20 cellular contexts compared by ENCODE assay signal in genomic region chr1:23807453-23807852, GRCh38. TPM values are rescaled to one million over a fixed set of nuclear protein-coding genes. Genes with fewer than 3 reads are reported as not detected.
A peak's percentile ranks its signal among the peaks of the same experiment; 100 is the strongest.
DNase-seq lines count a peak whose midpoint lies in the region; ATAC-seq and TF ChIP-seq lines count a peak whose summit lies in the region.
"Had no signal": no experiment of that assay in that cellular context is flagged by ENCODE, and none has a peak within 500 bp of the region (broad histone marks: within the 10 kb centered on the region; RNA-seq: fewer than 3 reads in every experiment).

No MANE protein-coding gene starts in this region.

- H3K27ac Mint-ChIP-seq in activated naive CD4-positive, alpha-beta T cell treated with anti-CD3 and anti-CD28 coated beads for 36 hours, result peak overlapping the region; percentile 4
- H3K27ac Mint-ChIP-seq in activated T-helper 17 cell treated with anti-CD3 and anti-CD28 coated beads, Interleukin-2, amount 50 U/mL, for 72 hours, result peak overlapping the region; percentile 23
- H3K27ac Mint-ChIP-seq in stimulated activated naive B cell treated with anti-CD40 and anti-IgM and Interleukin-4, amounts not matched to agents 10 μg/mL and 1 μg/mL and 100 μg/mL, for 72 hours, result peak overlapping the region; percentile 2
- H3K27ac Mint-ChIP-seq in glutamatergic neuron (ENCODE audit: unreplicated experiment), result no peak overlapping the region
- H3K27ac Mint-ChIP-seq: activated naive CD4-positive, alpha-beta T cell treated with anti-CD3 and anti-CD28 coated beads, Interleukin-2, amount 10 ng/mL, durations not matched to agents 7 days and 5 days; CD8-positive, alpha-beta T cell had no signal

- intact Hi-C loops in activated naive CD4-positive, alpha-beta T cell treated with anti-CD3 and anti-CD28 coated beads for 36 hours (cut with micrococcal nuclease), result no loop called here

- no peak for DNase-seq in activated naive CD4-positive, alpha-beta T cell treated with anti-CD3 and anti-CD28 coated beads for 36 hours
- DNase-seq in activated naive CD4-positive, alpha-beta T cell treated with Interleukin-2 at 50 U/mL for 16 hours, result no peak
- DNase-seq in NOMO-1 treated with DMSO at 0.1 percent for 48 hours (lab: John Stamatoyannopoulos, UW; ENCODE audit: unreplicated experiment) (peak; percentile 86), glutamatergic neuron (no peak), midbrain (lab: John Stamatoyannopoulos, UW) (no peak)
- DNase-seq in stimulated activated naive B cell treated with anti-CD40 and anti-IgM and Interleukin-4, amounts not matched to agents 10 μg/mL and 1 μg/mL and 100 μg/mL, for 72 hours, result no peak
- DNase-seq in effector CD4-positive, alpha-beta T cell, result no peak
- DNase-seq: activated CD4-positive, CD25-positive, alpha-beta regulatory T cell treated with anti-CD3 and anti-CD28 coated beads, Interleukin-2, amount 50 U/mL, for 72 hours; activated naive CD4-positive, alpha-beta T cell treated with anti-CD3 and anti-CD28 coated beads, Interleukin-2, amount 10 ng/mL, durations not matched to agents 7 days and 5 days; body of pancreas; CD8-positive, alpha-beta T cell; left lung; NCI-H1694; occipital lobe; right cardiac atrium; Right ventricle myocardium superior; stimulated activated naive CD4-positive, alpha-beta T cell treated with Interleukin-2 at 50 U/mL for 16 hours; trophoblast cell had no signal

- no peak for ATAC-seq in activated T-helper 17 cell treated with anti-CD3 and anti-CD28 coated beads, Interleukin-2, amount 50 U/mL, for 72 hours (replicated peaks)
- ATAC-seq in stimulated activated naive B cell treated with anti-CD40 and anti-IgM and Interleukin-4, amounts not matched to agents 10 μg/mL and 1 μg/mL and 100 μg/mL, for 72 hours (replicated peaks), result no peak
- ATAC-seq: body of pancreas; CD8-positive, alpha-beta T cell; gastroesophageal sphincter; left lung; right cardiac atrium had no signal

- peaks cover 2% of the 10 kb centered on the region for H3K36me3 Mint-ChIP-seq in activated naive CD4-positive, alpha-beta T cell treated with anti-CD3 and anti-CD28 coated beads for 36 hours (ENCODE audit: low read depth)
- peaks cover 47% of the 10 kb centered on the region for H3K36me3 Mint-ChIP-seq in activated T-helper 17 cell treated with anti-CD3 and anti-CD28 coated beads, Interleukin-2, amount 50 U/mL, for 72 hours (ENCODE audit: low read depth)
- peaks cover 11 to 46% of the 10 kb centered on the region in 2 donors for H3K36me3 Mint-ChIP-seq in stimulated activated naive B cell treated with anti-CD40 and anti-IgM and Interleukin-4, amounts not matched to agents 10 μg/mL and 1 μg/mL and 100 μg/mL, for 72 hours
- no peaks in the 10 kb centered on the region for H3K36me3 Mint-ChIP-seq in glutamatergic neuron (ENCODE audit: unreplicated experiment)

- no peak overlapping the region for H3K4me3 Mint-ChIP-seq in activated naive CD4-positive, alpha-beta T cell treated with anti-CD3 and anti-CD28 coated beads for 36 hours
- no peak overlapping the region for H3K4me3 Mint-ChIP-seq in activated T-helper 17 cell treated with anti-CD3 and anti-CD28 coated beads, Interleukin-2, amount 50 U/mL, for 72 hours
- H3K4me3 Mint-ChIP-seq in stimulated activated naive B cell treated with anti-CD40 and anti-IgM and Interleukin-4, amounts not matched to agents 10 μg/mL and 1 μg/mL and 100 μg/mL, for 72 hours, result no peak overlapping the region
- H3K4me3 Mint-ChIP-seq in glutamatergic neuron (ENCODE audit: unreplicated experiment), result no peak overlapping the region
- H3K4me3 Mint-ChIP-seq: activated naive CD4-positive, alpha-beta T cell treated with anti-CD3 and anti-CD28 coated beads, Interleukin-2, amount 10 ng/mL, durations not matched to agents 7 days and 5 days; CD8-positive, alpha-beta T cell had no signal

- CTCF ChIA-PET in activated naive CD4-positive, alpha-beta T cell treated with anti-CD3 and anti-CD28 coated beads for 36 hours (lab: Charles Lee), result interaction anchor here (0.8 to 1.5 kb wide), 3 partner anchors 15 to 154 kb away, joined by 3 to 4 read pairs (median 3); no protein-coding TSS in a partner anchor

- H3K4me1 Mint-ChIP-seq in activated naive CD4-positive, alpha-beta T cell treated with anti-CD3 and anti-CD28 coated beads for 36 hours (ENCODE audit: low read depth), result peaks cover 10% of the 10 kb centered on the region
- peaks cover 19% of the 10 kb centered on the region for H3K4me1 Mint-ChIP-seq in activated T-helper 17 cell treated with anti-CD3 and anti-CD28 coated beads, Interleukin-2, amount 50 U/mL, for 72 hours
- peaks cover 33% of the 10 kb centered on the region in 2 donors for H3K4me1 Mint-ChIP-seq in stimulated activated naive B cell treated with anti-CD40 and anti-IgM and Interleukin-4, amounts not matched to agents 10 μg/mL and 1 μg/mL and 100 μg/mL, for 72 hours
- no peaks in the 10 kb centered on the region for H3K4me1 Mint-ChIP-seq in glutamatergic neuron (ENCODE audit: low read depth, unreplicated experiment)

- TF ChIP-seq CTCF in glutamatergic neuron (IDR thresholded peaks at IDR 0.05; ENCODE audit: partially characterized antibody, unreplicated experiment), result no peak

- no peaks in the 10 kb centered on the region for H3K9me3 Mint-ChIP-seq in activated naive CD4-positive, alpha-beta T cell treated with anti-CD3 and anti-CD28 coated beads for 36 hours
- no peaks in the 10 kb centered on the region for H3K9me3 Mint-ChIP-seq in activated T-helper 17 cell treated with anti-CD3 and anti-CD28 coated beads, Interleukin-2, amount 50 U/mL, for 72 hours
- H3K9me3 Mint-ChIP-seq in stimulated activated naive B cell treated with anti-CD40 and anti-IgM and Interleukin-4, amounts not matched to agents 10 μg/mL and 1 μg/mL and 100 μg/mL, for 72 hours, result no peaks in the 10 kb centered on the region
- no peaks in the 10 kb centered on the region for H3K9me3 Mint-ChIP-seq in glutamatergic neuron (ENCODE audit: unreplicated experiment)
- H3K9me3 Mint-ChIP-seq: activated naive CD4-positive, alpha-beta T cell treated with anti-CD3 and anti-CD28 coated beads, Interleukin-2, amount 10 ng/mL, durations not matched to agents 7 days and 5 days; CD8-positive, alpha-beta T cell had no signal

- H3K27me3 Mint-ChIP-seq in activated naive CD4-positive, alpha-beta T cell treated with anti-CD3 and anti-CD28 coated beads for 36 hours (ENCODE audit: low read depth), result no peaks in the 10 kb centered on the region
- no peaks in the 10 kb centered on the region for H3K27me3 Mint-ChIP-seq in activated T-helper 17 cell treated with anti-CD3 and anti-CD28 coated beads, Interleukin-2, amount 50 U/mL, for 72 hours
- H3K27me3 Mint-ChIP-seq in stimulated activated naive B cell treated with anti-CD40 and anti-IgM and Interleukin-4, amounts not matched to agents 10 μg/mL and 1 μg/mL and 100 μg/mL, for 72 hours, result no peaks in the 10 kb centered on the region
- no peaks in the 10 kb centered on the region for H3K27me3 Mint-ChIP-seq in glutamatergic neuron (ENCODE audit: unreplicated experiment)
- H3K27me3 Mint-ChIP-seq: activated naive CD4-positive, alpha-beta T cell treated with anti-CD3 and anti-CD28 coated beads, Interleukin-2, amount 10 ng/mL, durations not matched to agents 7 days and 5 days had no signal

RNA-seq across cellular contexts. Expression of gene GALE, which starts 6.9 kb away (rescaled TPM):
- total RNA-seq in activated naive CD4-positive, alpha-beta T cell treated with anti-CD3 and anti-CD28 coated beads for 36 hours, result 10 to 100 TPM; 19.7 to 23.1 TPM
- total RNA-seq in activated T-helper 17 cell treated with anti-CD3 and anti-CD28 coated beads, Interleukin-2, amount 50 U/mL, for 72 hours, result 10 to 100 TPM; 56.6 to 57.1 TPM
- total RNA-seq in glutamatergic neuron (ENCODE audit: unreplicated experiment), result 32.6 TPM

RNA-seq across cellular contexts. Expression of gene LYPLA2, which starts 16.5 kb away (rescaled TPM):
- total RNA-seq in activated naive CD4-positive, alpha-beta T cell treated with anti-CD3 and anti-CD28 coated beads for 36 hours, result 10 to 100 TPM; 48.1 to 49.7 TPM
- total RNA-seq in activated T-helper 17 cell treated with anti-CD3 and anti-CD28 coated beads, Interleukin-2, amount 50 U/mL, for 72 hours, result 10 to 100 TPM; 70.0 to 94.8 TPM
- total RNA-seq in glutamatergic neuron (ENCODE audit: unreplicated experiment), result 191 TPM

RNA-seq across cellular contexts. Expression of gene HMGCL, which starts 17.8 kb away (rescaled TPM):
- 10 to 100 TPM; 31.5 to 34.5 TPM for total RNA-seq in activated naive CD4-positive, alpha-beta T cell treated with anti-CD3 and anti-CD28 coated beads for 36 hours
- 10 to 100 TPM; 26.3 to 82.1 TPM for total RNA-seq in activated T-helper 17 cell treated with anti-CD3 and anti-CD28 coated beads, Interleukin-2, amount 50 U/mL, for 72 hours
- total RNA-seq in glutamatergic neuron (ENCODE audit: unreplicated experiment), result 19.4 TPM

RNA-seq across cellular contexts. Expression of gene PITHD1, which starts 29.2 kb away (rescaled TPM):
- total RNA-seq in activated naive CD4-positive, alpha-beta T cell treated with anti-CD3 and anti-CD28 coated beads for 36 hours, result 10 to 100 TPM; 73.8 to 75.1 TPM
- 10 to 100 TPM; 60.7 to 93.9 TPM for total RNA-seq in activated T-helper 17 cell treated with anti-CD3 and anti-CD28 coated beads, Interleukin-2, amount 50 U/mL, for 72 hours
- total RNA-seq in glutamatergic neuron (ENCODE audit: unreplicated experiment), result 35.0 TPM
